Comparison of ENCODE assay signal across 8 cellular contexts in the genomic region with DNA sequence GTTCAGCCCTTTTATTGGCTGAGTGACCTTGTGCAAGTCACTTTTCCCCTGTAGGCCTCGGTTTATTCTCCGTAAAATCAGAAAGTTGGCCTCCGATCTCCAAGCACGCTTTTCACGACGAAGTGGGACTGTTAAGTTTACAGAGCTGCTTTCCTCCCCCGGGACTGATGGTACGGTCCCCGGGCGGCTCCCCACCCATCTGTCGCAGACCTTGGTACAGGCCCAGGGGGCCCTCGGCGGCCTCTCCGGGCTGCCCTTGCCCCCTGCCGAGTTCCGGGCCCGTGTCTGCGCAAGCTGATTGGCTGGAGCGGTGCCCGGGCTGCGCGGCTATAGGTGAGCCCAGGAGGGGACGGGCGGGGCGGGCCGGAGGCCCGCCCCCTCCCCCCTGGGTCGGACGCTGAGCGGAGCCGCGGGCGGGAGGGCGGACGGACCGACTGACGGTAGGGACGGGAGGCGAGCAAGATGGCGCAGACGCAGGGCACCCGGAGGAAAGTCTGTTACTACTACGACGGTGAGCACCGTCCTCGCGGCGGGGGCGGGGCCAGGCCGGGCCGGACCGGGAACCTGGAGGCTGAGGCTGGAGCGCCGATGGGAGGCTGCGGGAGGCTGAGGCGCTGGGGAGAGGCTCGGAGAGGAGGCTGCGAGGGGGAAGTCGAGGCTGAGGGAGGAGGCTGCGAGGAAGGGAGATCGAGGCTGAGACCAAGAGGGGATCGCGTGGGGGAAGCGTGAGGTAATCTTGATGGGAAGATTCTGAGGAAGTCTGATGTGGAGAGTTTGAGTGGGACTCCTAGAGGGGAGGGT. TPM values are rescaled to one million over a fixed set of nuclear protein-coding genes. Genes with fewer than 3 reads are reported as not detected.
A peak's percentile ranks its signal among the peaks of the same experiment; 100 is the strongest.
DNase-seq lines count a peak whose midpoint lies in the region; FAIRE-seq and TF ChIP-seq lines count a peak whose summit lies in the region.

A gene (plus strand): TSS at position 376 of the 801 bp plus-strand sequence. CDS start 87 bp downstream, at position 463.

- H3K9me3 ChIP-seq in neuronal stem cell (replicated peaks in 1 of 2; ENCODE audit: control insufficient read depth in 2 of 2, insufficient read depth in 1 of 2, low read depth in 1 of 2, low read length in 2 of 2) (no peaks in the 10 kb centered on the region), subcutaneous abdominal adipose tissue (ENCODE audit: control insufficient read depth in 5 of 5, low read length in 5 of 5) (no peaks in the 10 kb centered on the region)

- H4K91ac ChIP-seq in neuronal stem cell (ENCODE audit: low read depth, low read length, poor library complexity): peak within 1 kb of the TSS; percentile 45

- H3K36me3 ChIP-seq in neuronal stem cell (replicated peaks in 1 of 2; ENCODE audit: control insufficient read depth in 2 of 2, insufficient read depth in 2 of 2, low read length in 2 of 2) (peaks cover 2 to 25% of the 10 kb centered on the region in 2 donors), subcutaneous abdominal adipose tissue (ENCODE audit: control insufficient read depth in 5 of 5, insufficient read depth in 5 of 5, low read length in 5 of 5) (no peaks in the 10 kb centered on the region)

- peak within 1 kb of the TSS; percentile 67 for H2BK5ac ChIP-seq in neuronal stem cell (ENCODE audit: low read length)

- TF ChIP-seq CTCF in HFF-Myc (IDR thresholded peaks at IDR 0.05; ENCODE audit: low read depth, low read length, missing control alignments): no peak

- peak within 1 kb of the TSS; percentile 16 for H2BK12ac ChIP-seq in neuronal stem cell (ENCODE audit: low read length)

- H3K4me1 ChIP-seq in neuronal stem cell (ENCODE audit: control insufficient read depth in 2 of 2, insufficient read depth in 1 of 2, low read depth in 1 of 2, low read length in 2 of 2) (peaks cover 0 to 2% of the 10 kb centered on the region in 2 donors), subcutaneous abdominal adipose tissue (ENCODE audit: control insufficient read depth in 5 of 5, insufficient read depth in 5 of 5, low read length in 5 of 5) (peaks cover 2 to 15% (median 13%) of the 10 kb centered on the region in 5 donors)

- in situ Hi-C loops in SK-MEL-5 (cut with HindIII; ENCODE audit: low pct_unique_long_range_greater_than_20kb, low sequenced_read_pairs): no loop called here

- no peak within 1 kb of the TSS for H2BK120ac ChIP-seq in neuronal stem cell (ENCODE audit: low read depth, low read length)

- peak within 1 kb of the TSS; percentile 78 for H2BK15ac ChIP-seq in neuronal stem cell (ENCODE audit: low read length)

- H3K14ac ChIP-seq in neuronal stem cell (ENCODE audit: low read length): peak within 1 kb of the TSS; percentile 79

- H3K79me1 ChIP-seq in neuronal stem cell (ENCODE audit: low read depth, low read length): peaks cover 7% of the 10 kb centered on the region

- H3K4me2 ChIP-seq in neuronal stem cell (ENCODE audit: insufficient read depth, low read length, poor library complexity, severe bottlenecking): peak within 1 kb of the TSS; percentile 67

- peak; percentile 61 for DNase-seq in GM04503 (ENCODE audit: low read depth)
- peak; percentile 77 for DNase-seq in HFF-Myc (ENCODE audit: extremely low read depth, low read depth)
- peak; percentile 98 for DNase-seq in NAMALWA (ENCODE audit: low spot score)
- peak; percentile 94 for DNase-seq in SK-MEL-5 (ENCODE audit: low read depth, low spot score)
- DNase-seq in activated naive CD4-positive, alpha-beta T cell treated with Interleukin-2 at 50 U/mL for 16 hours: peak; percentile 98
- peak; percentile 83 to 87 for DNase-seq in frontal cortex (ENCODE audit: low spot score in 2 of 2)
- DNase-seq in neuronal stem cell (ENCODE audit: low spot score): peak; percentile 84

- peak within 1 kb of the TSS; percentile 92 for H3K23ac ChIP-seq in neuronal stem cell (ENCODE audit: low read depth, low read length, poor library complexity)

- peak within 1 kb of the TSS; percentile 99 for H3K18ac ChIP-seq in neuronal stem cell (ENCODE audit: low read length)

- no peak within 1 kb of the TSS for H3K4ac ChIP-seq in neuronal stem cell (ENCODE audit: low read length)

- WGBS in neuronal stem cell (ENCODE audit: extremely low coverage in 2 of 2, insufficient read length in 2 of 2, insufficient replicate concordance in 1 of 2), 2 donors: no CpG with 5 or more reads among the region's 64 CpGs

- H3K27me3 ChIP-seq in neuronal stem cell (ENCODE audit: control insufficient read depth in 3 of 3, insufficient read depth in 3 of 3, low read depth in 1 of 3, low read length in 3 of 3) (no peaks in the 10 kb centered on the region), subcutaneous abdominal adipose tissue (ENCODE audit: control insufficient read depth in 5 of 5, insufficient read depth in 4 of 5, low read length in 5 of 5) (no peaks in the 10 kb centered on the region)

- no peak for FAIRE-seq in frontal cortex (lab: Jason Lieb, UNC)

- peak within 1 kb of the TSS; percentile 95 for H2AFZ ChIP-seq in neuronal stem cell (ENCODE audit: low read length)

- H3K9ac ChIP-seq in neuronal stem cell (ENCODE audit: low read depth, low read length, poor library complexity): peak within 1 kb of the TSS; percentile 93
- H3K9ac ChIP-seq in subcutaneous abdominal adipose tissue (ENCODE audit: low read length in 5 of 5): peak within 1 kb of the TSS; percentile 26 to 85 (median 76)

- peak within 1 kb of the TSS; percentile 21 for H2AK5ac ChIP-seq in neuronal stem cell (ENCODE audit: low read depth, low read length)

- peak within 1 kb of the TSS; percentile 37 for H3K27ac ChIP-seq in neuronal stem cell (replicated peaks; ENCODE audit: low read length)
- peak within 1 kb of the TSS; percentile 70 for H3K27ac ChIP-seq in subcutaneous abdominal adipose tissue (ENCODE audit: low read depth, low read length)

- H4K8ac ChIP-seq in neuronal stem cell (ENCODE audit: low read depth, low read length): peak within 1 kb of the TSS; percentile 83

- peak within 1 kb of the TSS; percentile 63 for H3K4me3 ChIP-seq in HFF-Myc (replicated peaks; ENCODE audit: low read depth, low read length)
- peak within 1 kb of the TSS; percentile 90 to 94 for H3K4me3 ChIP-seq in neuronal stem cell (ENCODE audit: low read length in 2 of 2)
- H3K4me3 ChIP-seq in subcutaneous abdominal adipose tissue (ENCODE audit: low read depth in 1 of 5, low read length in 5 of 5): peak within 1 kb of the TSS; percentile 80 to 95 (median 91)

RNA-seq across cellular contexts. Expression of the gene that starts here (rescaled TPM):
- 98.0 and 99.1 TPM in 2 replicates for total RNA-seq in SK-MEL-5 (2014; rRNA removed; shearing (Covaris generic))
- 81.9 and 95.2 TPM in 2 replicates for polyA plus RNA-seq in SK-MEL-5 (2015; cell fraction: cytosol; rRNA removed)
- polyA plus RNA-seq in SK-MEL-5 (2015; cell fraction: nucleus; rRNA removed): 137 and 147 TPM in 2 replicates
- total RNA-seq in frontal cortex: 19.6 TPM
- 85.9 TPM for polyA plus RNA-seq in neuronal stem cell (2013, experiment 1 of 2)
- 84.7 TPM for polyA plus RNA-seq in neuronal stem cell (2013, experiment 2 of 2)

Comparison
In these comparisons a context has a peak if more than half of its experiments do, and no peak if none do; other contexts are left out.
1. Peak in every context shown above with its lines: DNase-seq, H3K4me3 ChIP-seq and H3K27ac ChIP-seq.